In genomic region chr17:79836952-79837887, GRCh38 we compare ENCODE assay signal across 1 cellular context.
TF ChIP-seq lines count a peak whose summit lies in the region.

No MANE protein-coding gene starts in this region.

TF ChIP-seq in HEK293, 187 proteins besides CTCF, POLR2A, EP300 and RAD21 (continued from another document):
- peak; percentile 35 for TF ChIP-seq SP3 (tag by site-specific recombination; IDR thresholded peaks at IDR 0.05)
- 0 out of 2 replicates have a peak, but pooled peaks have one; percentile 25 for TF ChIP-seq EGR2 (tag by site-specific recombination; IDR thresholded peaks at IDR 0.05; ENCODE audit: low read depth)
- no peak for TF ChIP-seq ZNF248 (tag by site-specific recombination; IDR thresholded peaks at IDR 0.05)
- TF ChIP-seq KLF9 (tag by site-specific recombination; IDR thresholded peaks at IDR 0.05; ENCODE audit: low read depth): peak; percentile 52
- TF ChIP-seq ZNF423 (tag by site-specific recombination; IDR thresholded peaks at IDR 0.05): peak; percentile 35; the same call in 1 of the 2 replicates
- no peak for TF ChIP-seq ZNF776 (tag by site-specific recombination; IDR thresholded peaks at IDR 0.05; ENCODE audit: borderline replicate concordance)
- TF ChIP-seq ZNF707 (tag by site-specific recombination; IDR thresholded peaks at IDR 0.05): no peak
- TF ChIP-seq ZFP3 (tag by site-specific recombination; IDR thresholded peaks at IDR 0.05; ENCODE audit: low read depth): no peak
- TF ChIP-seq SCRT2 (tag by site-specific recombination; IDR thresholded peaks at IDR 0.05): peak; percentile 84
- TF ChIP-seq ZEB2 (tag by site-specific recombination; IDR thresholded peaks at IDR 0.05): 0 out of 2 replicates have a peak, but pooled peaks have one; percentile 7
- peak; percentile 51 for TF ChIP-seq SCRT1 (tag by site-specific recombination; IDR thresholded peaks at IDR 0.05; ENCODE audit: borderline replicate concordance)
- TF ChIP-seq GLI2 (tag by site-specific recombination; IDR thresholded peaks at IDR 0.05; ENCODE audit: borderline replicate concordance, low read depth): no peak
- TF ChIP-seq ZNF549 (tag by site-specific recombination; IDR thresholded peaks at IDR 0.05): no peak
- no peak for TF ChIP-seq PRDM1 (tag by site-specific recombination; IDR thresholded peaks at IDR 0.05)
- TF ChIP-seq ZNF624 (tag by site-specific recombination; IDR thresholded peaks at IDR 0.05): no peak
- TF ChIP-seq ZNF341 (tag by site-specific recombination; IDR thresholded peaks at IDR 0.05; ENCODE audit: low read depth): peak; percentile 88
- TF ChIP-seq ZNF76 (tag by site-specific recombination; IDR thresholded peaks at IDR 0.05; ENCODE audit: borderline replicate concordance, low read depth): peak; percentile 87
- TF ChIP-seq ZNF837 (tag by site-specific recombination; IDR thresholded peaks at IDR 0.05): no peak
- TF ChIP-seq MYNN (tag by site-specific recombination; IDR thresholded peaks at IDR 0.05; ENCODE audit: borderline replicate concordance): no peak
- TF ChIP-seq GLIS2 (tag by site-specific recombination; IDR thresholded peaks at IDR 0.05): peak; percentile 43; the same call in 1 of the 2 replicates
- peak; percentile 45 for TF ChIP-seq ZBTB44 (tag by site-specific recombination; IDR thresholded peaks at IDR 0.05)
- TF ChIP-seq ZSCAN30 (tag by site-specific recombination; IDR thresholded peaks at IDR 0.05): no peak
- peak; percentile 18; the same call in 1 of the 2 replicates for TF ChIP-seq GLIS1 (tag by site-specific recombination; IDR thresholded peaks at IDR 0.05)
- no peak for TF ChIP-seq ZNF571 (tag by site-specific recombination; IDR thresholded peaks at IDR 0.05)
- TF ChIP-seq ELK4 (IDR thresholded peaks at IDR 0.05; ENCODE audit: borderline replicate concordance, low read depth, low read length): no peak
- TF ChIP-seq ZNF654 (tag by site-specific recombination; IDR thresholded peaks at IDR 0.05; ENCODE audit: low read depth): no peak
- no peak for TF ChIP-seq ZNF18 (tag by site-specific recombination; IDR thresholded peaks at IDR 0.05)
- 0 out of 2 replicates have a peak, but pooled peaks have one; percentile 31 for TF ChIP-seq REST (tag by site-specific recombination; IDR thresholded peaks at IDR 0.05)
TF ChIP-seq in HEK293: peak in this region for 25.
